Comparison of ENCODE assay signal across 22 cellular contexts in the genomic region with DNA sequence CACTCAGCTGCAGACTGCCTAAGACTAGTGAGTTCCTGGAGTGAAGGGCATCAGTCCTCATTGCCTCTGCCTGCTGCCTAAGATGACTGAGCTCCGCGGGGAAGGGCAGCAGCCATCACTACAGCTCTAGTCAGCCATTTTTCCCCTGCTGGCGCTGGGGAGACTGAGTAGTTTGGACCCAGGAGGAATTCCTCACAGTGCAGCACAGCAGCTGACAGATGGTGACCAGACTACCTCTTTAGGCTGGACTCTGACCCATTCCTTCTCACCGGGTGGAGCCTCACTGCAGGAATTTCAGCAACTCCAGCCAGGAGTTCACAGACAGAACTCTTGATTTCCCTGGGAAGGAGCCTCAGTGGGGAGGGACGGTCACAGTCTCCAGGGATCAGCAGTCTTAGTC.
DNase-seq lines count a peak whose midpoint lies in the region; ATAC-seq and TF ChIP-seq lines count a peak whose summit lies in the region.
"Had no signal": no experiment of that assay in that cellular context is flagged by ENCODE, and none has a peak within 500 bp of the region (broad histone marks: within the 10 kb centered on the region; RNA-seq: fewer than 3 reads in every experiment).

No MANE protein-coding gene starts in this region.

- no peak overlapping the region; the same call in 1 of the 2 replicates for H3K14ac ChIP-seq in H9 (ENCODE audit: insufficient read depth, low read length)

- H4K91ac ChIP-seq in H9 (ENCODE audit: insufficient read length, low read depth, low read length) = peak overlapping the region; percentile 34

- H3F3A ChIP-seq in neural progenitor cell (ENCODE audit: low read depth) = peaks cover 4% of the 10 kb centered on the region

- no peaks in the 10 kb centered on the region for H3K23me2 ChIP-seq in H9 (ENCODE audit: insufficient read length, low read depth, low read length, poor library complexity, severe bottlenecking)

- no peak for ATAC-seq in GM21529 (IDR thresholded peaks at IDR 0.05; ENCODE audit: unreplicated experiment)

- no peaks in the 10 kb centered on the region for H3K79me1 ChIP-seq in H9 (ENCODE audit: insufficient read depth, low read depth, low read length, poor library complexity, severe bottlenecking)

- H3K4me2 ChIP-seq in H9 (ENCODE audit: insufficient read depth, insufficient read length, low read length) = no peak overlapping the region
- no peak overlapping the region for H3K4me2 ChIP-seq in neural progenitor cell

- H3K4me1 Mint-ChIP-seq in H9 (peaks cover 65 to 66% of the 10 kb centered on the region in 2 experiments), endodermal cell (peaks cover 31% of the 10 kb centered on the region), neural progenitor cell (peaks cover 5% of the 10 kb centered on the region), type B pancreatic cell (ENCODE audit: unreplicated experiment) (no peaks in the 10 kb centered on the region)
- H3K4me1 Mint-ChIP-seq: CD8-positive, alpha-beta memory T cell had no signal

- H4K5ac ChIP-seq in H9 (ENCODE audit: insufficient read length, low read depth, low read length) = no peak overlapping the region

- H3K4me3 Mint-ChIP-seq in H9 (no peak overlapping the region), endodermal cell (no peak overlapping the region), neural progenitor cell (no peak overlapping the region), type B pancreatic cell (no peak overlapping the region)
- H3K4me3 Mint-ChIP-seq: CD8-positive, alpha-beta memory T cell had no signal

- peak overlapping the region; percentile 27 for H2AK5ac ChIP-seq in H9 (ENCODE audit: insufficient read length, low read length)

- H3K27ac ChIP-seq in H9 (ENCODE audit: insufficient read length, low read depth, low read length) (no peak overlapping the region), endodermal cell (ENCODE audit: low read depth, low read length) (peak overlapping the region; percentile 21), neural progenitor cell (no peak overlapping the region), Peyer's patch (no peak overlapping the region)
- H3K27ac ChIP-seq: C4-2B had no signal

- H2BK15ac ChIP-seq in H9 (ENCODE audit: low read depth, low read length) = 0 out of 2 replicates have a peak overlapping the region, but pooled peaks have one; percentile 41

- TF ChIP-seq POLR2A in Peyer's patch (IDR thresholded peaks at IDR 0.05) = no peak

- no peaks in the 10 kb centered on the region for H3K9me3 ChIP-seq in H9 (ENCODE audit: control insufficient read depth, low read depth, low read length)
- peaks cover 6% of the 10 kb centered on the region for H3K9me3 ChIP-seq in endodermal cell (ENCODE audit: control insufficient read depth, low read length)
- no peaks in the 10 kb centered on the region for H3K9me3 ChIP-seq in neural progenitor cell (ENCODE audit: low read depth)
- no peaks in the 10 kb centered on the region for H3K9me3 ChIP-seq in Peyer's patch

- H3K36me3 ChIP-seq in endodermal cell (ENCODE audit: control insufficient read depth, insufficient read depth, low read length) (no peaks in the 10 kb centered on the region), neural progenitor cell (no peaks in the 10 kb centered on the region), Peyer's patch (no peaks in the 10 kb centered on the region)

- peak overlapping the region in 2 of 3 experiments; percentile 1 to 74; a peak in 4 of 7 replicates for H3K27ac Mint-ChIP-seq in H9
- peak overlapping the region; percentile 59 for H3K27ac Mint-ChIP-seq in endodermal cell
- no peak overlapping the region for H3K27ac Mint-ChIP-seq in neural progenitor cell
- no peak overlapping the region for H3K27ac Mint-ChIP-seq in type B pancreatic cell
- H3K27ac Mint-ChIP-seq: CD8-positive, alpha-beta memory T cell had no signal

- peak overlapping the region; percentile 6; the same call in 1 of the 2 replicates for H3K4ac ChIP-seq in H9 (ENCODE audit: low read depth, low read length)

- peak overlapping the region; percentile 21 for H3K18ac ChIP-seq in H9 (ENCODE audit: insufficient read length, low read depth, low read length)

- no CpG with 5 or more reads among the region's 5 CpGs for WGBS in H9 (ENCODE audit: extremely low coverage, insufficient read length, low lambda C conversion rate)
- WGBS in endodermal cell (ENCODE audit: insufficient coverage in 1 of 2, insufficient read length in 1 of 2), 2 experiments = 84 to 93% methylated on average over 5 of the region's 5 CpGs

- H3K27me3 ChIP-seq in H9 (ENCODE audit: insufficient read depth, low read length) (no peaks in the 10 kb centered on the region), endodermal cell (ENCODE audit: control insufficient read depth, insufficient read depth, low read length, poor library complexity, severe bottlenecking) (no peaks in the 10 kb centered on the region), neural progenitor cell (no peaks in the 10 kb centered on the region), Peyer's patch (no peaks in the 10 kb centered on the region)

- H3K9ac ChIP-seq in H9 (ENCODE audit: extremely low read depth, insufficient read length, low read length) (no peak overlapping the region), endodermal cell (ENCODE audit: extremely low read depth, low read length, poor library complexity, severe bottlenecking) (peak overlapping the region; percentile 4), neural progenitor cell (no peak overlapping the region)

- H2BK12ac ChIP-seq in H9 (ENCODE audit: insufficient read length, low read depth, low read length) = no peak overlapping the region

- H4K20me1 ChIP-seq in H9 (ENCODE audit: control insufficient read depth, insufficient read depth, insufficient read length) = no peaks in the 10 kb centered on the region
- no peaks in the 10 kb centered on the region for H4K20me1 ChIP-seq in neural progenitor cell (ENCODE audit: low read depth)

- TF ChIP-seq CTCF in AG10803 (conservative IDR thresholded peaks at IDR 0.05; ENCODE audit: low read length) (no peak), H9 (conservative IDR thresholded peaks at IDR 0.05) (no peak), endodermal cell (conservative IDR thresholded peaks at IDR 0.05) (no peak), neural progenitor cell (IDR thresholded peaks at IDR 0.05) (no peak), Peyer's patch (IDR thresholded peaks at IDR 0.05) (no peak), type B pancreatic cell (conservative IDR thresholded peaks at IDR 0.05) (no peak)

- H2BK20ac ChIP-seq in H9 (ENCODE audit: low read depth, low read length, poor library complexity, severe bottlenecking) = no peak overlapping the region

- H3K27me3 Mint-ChIP-seq in H9 (ENCODE audit: low read depth) (no peaks in the 10 kb centered on the region), endodermal cell (ENCODE audit: insufficient read depth) (no peaks in the 10 kb centered on the region), neural progenitor cell (ENCODE audit: insufficient read depth, low read depth) (peaks cover 2% of the 10 kb centered on the region), type B pancreatic cell (no peaks in the 10 kb centered on the region)
- H3K27me3 Mint-ChIP-seq: CD8-positive, alpha-beta memory T cell had no signal

- H3K23ac ChIP-seq in H9 (ENCODE audit: insufficient read length, low read depth, low read length) = no peak overlapping the region

- H3T11ph ChIP-seq in H9 (ENCODE audit: low read length) = no peak overlapping the region

- H3K79me2 ChIP-seq in H9 (ENCODE audit: insufficient read depth, low read length) (no peaks in the 10 kb centered on the region), neural progenitor cell (ENCODE audit: low read depth) (no peaks in the 10 kb centered on the region)

- peaks cover 5% of the 10 kb centered on the region; the same call in 1 of the 2 replicates for H3K4me1 ChIP-seq in H9 (ENCODE audit: insufficient read depth, low read length)
- H3K4me1 ChIP-seq in endodermal cell (ENCODE audit: control insufficient read depth, insufficient read depth, low read length) = peaks cover 19% of the 10 kb centered on the region
- no peaks in the 10 kb centered on the region for H3K4me1 ChIP-seq in neural progenitor cell
- no peaks in the 10 kb centered on the region for H3K4me1 ChIP-seq in Peyer's patch

- H2BK5ac ChIP-seq in H9 (ENCODE audit: insufficient read length, low read length) = no peak overlapping the region

- H2AFZ ChIP-seq in H9 (ENCODE audit: low read length) (no peak overlapping the region), neural progenitor cell (replicated peaks) (peak overlapping the region; percentile 68)

- peak; percentile 17 for DNase-seq in AG10803 (ENCODE audit: low read depth)
- no peak for DNase-seq in H9
- peak; percentile 46 for DNase-seq in endodermal cell
- DNase-seq in neural progenitor cell (ENCODE audit: low spot score) = no peak
- DNase-seq in Peyer's patch = no peak
- DNase-seq in NCI-H2107 treated with DMSO at 0.1 percent for 48 hours (lab: John Stamatoyannopoulos, UW; ENCODE audit: unreplicated experiment) = no peak
- no peak for DNase-seq in type B pancreatic cell (ENCODE audit: extremely low spot score, unreplicated experiment)
- DNase-seq: 8988T; CD8-positive, alpha-beta memory T cell; DMS53; GF-D8; KG1; NCI-H1092; NCI-H1436; NCI-H2081 treated with DMSO at 0.1 percent for 48 hours; NCI-H446 treated with DMSO at 0.1 percent for 48 hours; NCI-H526 treated with DMSO at 0.1 percent for 48 hours; RPMI8226; SHP77; SW 1271 had no signal

- no peak overlapping the region for H2BK120ac ChIP-seq in H9 (ENCODE audit: low read depth, low read length, poor library complexity, severe bottlenecking)

- H3K9me3 Mint-ChIP-seq in H9 (peaks cover 11% of the 10 kb centered on the region in 2 experiments), endodermal cell (peaks cover 32% of the 10 kb centered on the region), neural progenitor cell (peaks cover 5% of the 10 kb centered on the region), type B pancreatic cell (peaks cover 5% of the 10 kb centered on the region)

- H3K36me3 Mint-ChIP-seq in H9 (ENCODE audit: insufficient read depth in 1 of 3, low read depth in 3 of 3) = peaks cover 18 to 40% (median 27%) of the 10 kb centered on the region in 3 experiments
- peaks cover 11% of the 10 kb centered on the region for H3K36me3 Mint-ChIP-seq in endodermal cell (ENCODE audit: low read depth)
- no peaks in the 10 kb centered on the region for H3K36me3 Mint-ChIP-seq in neural progenitor cell
- H3K36me3 Mint-ChIP-seq in type B pancreatic cell = no peaks in the 10 kb centered on the region
- H3K36me3 Mint-ChIP-seq: CD8-positive, alpha-beta memory T cell had no signal

- H3K56ac ChIP-seq in H9 (ENCODE audit: insufficient read length, low read depth, low read length) = no peak overlapping the region

- no peak overlapping the region for H4K8ac ChIP-seq in H9 (replicated peaks; ENCODE audit: insufficient read length, low read depth, low read length)

- H3K4me3 ChIP-seq in AG10803 (ENCODE audit: low read length) (no peak overlapping the region), endodermal cell (ENCODE audit: low read length) (peak overlapping the region; percentile 59), neural progenitor cell (no peak overlapping the region), Peyer's patch (no peak overlapping the region)

Comparison
In these comparisons a context has a peak if more than half of its experiments do, and no peak if none do; other contexts are left out.
1. DNase-seq: peak in AG10803 (single experiment) and endodermal cell (single experiment); none in H9 (single experiment), neural progenitor cell (single experiment), Peyer's patch (0 of 3), NCI-H2107 treated with DMSO at 0.1 percent for 48 hours (single experiment) and type B pancreatic cell (single experiment).
2. H3K27ac Mint-ChIP-seq: peak in H9 (2 of 3) and endodermal cell (single experiment); none in neural progenitor cell (single experiment) and type B pancreatic cell (single experiment).